Comparison of ENCODE assay signal across 30 cellular contexts in the genomic region with DNA sequence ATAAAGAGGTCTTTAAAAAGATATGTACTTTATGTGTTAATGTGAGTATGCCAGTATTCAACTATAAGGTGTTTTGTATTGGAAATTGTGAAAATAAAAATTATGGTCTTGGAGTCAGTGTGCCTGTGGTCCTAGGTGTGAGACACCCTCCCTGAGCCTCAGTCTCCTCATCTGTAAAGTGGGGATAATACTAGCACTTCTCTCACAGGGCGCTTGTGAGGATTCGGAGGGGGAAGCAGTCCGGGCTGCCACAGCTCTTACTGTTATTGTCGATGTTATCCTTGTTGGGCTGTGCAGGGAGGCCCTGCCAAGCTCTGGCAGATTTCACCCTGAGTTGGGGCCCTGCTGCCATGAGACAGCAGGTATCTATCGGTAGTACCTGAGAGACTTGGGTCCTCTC. TPM values are rescaled to one million over a fixed set of nuclear protein-coding genes. Genes with fewer than 3 reads are reported as not detected.
"Had no signal": no experiment of that assay in that cellular context is flagged by ENCODE, and none has a peak within 500 bp of the region (broad histone marks: within the 10 kb centered on the region; RNA-seq: fewer than 3 reads in every experiment).

No MANE protein-coding gene starts in this region.

- H3K4me1 Mint-ChIP-seq: activated CD4-positive, alpha-beta memory T cell treated with anti-CD3 and anti-CD28 coated beads, Interleukin-2, amount 10 ng/mL, durations not matched to agents 7 days and 5 days; activated CD4-positive, alpha-beta T cell treated with anti-CD3 and anti-CD28 coated beads, Interleukin-2, amount 10 ng/mL, durations not matched to agents 7 days and 5 days; central memory CD8-positive, alpha-beta T cell had no signal

- ATAC-seq: activated T-cell treated with anti-CD3 and anti-CD28 coated beads, Interleukin-2, amount 50 U/mL, for 72 hours; esophagus mucosa had no signal

- H3K27me3 ChIP-seq: brain microvascular endothelial cell, dorsolateral prefrontal cortex had no signal

- H3K27ac ChIP-seq: brain microvascular endothelial cell, coronary artery, dorsolateral prefrontal cortex had no signal

- FAIRE-seq: astrocyte, bronchial epithelial cell, frontal cortex had no signal

- DNase-seq: activated CD4-positive, alpha-beta memory T cell treated with anti-CD3 and anti-CD28 coated beads, Interleukin-2, amount 10 ng/mL, durations not matched to agents 7 days and 5 days; activated CD4-positive, alpha-beta T cell treated with anti-CD3 and anti-CD28 coated beads for 1 hour; activated CD4-positive, alpha-beta T cell treated with anti-CD3 and anti-CD28 coated beads for 4 hours; activated CD4-positive, alpha-beta T cell treated with anti-CD3 and anti-CD28 coated beads, Interleukin-2, amount 10 ng/mL, durations not matched to agents 7 days and 5 days; activated CD4-positive, alpha-beta T cell treated with anti-CD3 and anti-CD28 coated beads, Interleukin-2, amount 50 U/mL, for 4 hours; activated CD8-positive, alpha-beta memory T cell treated with anti-CD3 and anti-CD28 coated beads, Interleukin-2, amount 50 U/mL, for 48 hours; activated effector memory CD4-positive, alpha-beta T cell treated with Interleukin-2 at 50 U/mL for 16 hours; activated gamma-delta T cell treated with Interleukin-2 at 50 U/mL for 16 hours; activated naive CD4-positive, alpha-beta T cell treated with anti-CD3 and anti-CD28 coated beads, Interleukin-2, amount 50 U/mL, for 16 hours; activated naive CD4-positive, alpha-beta T cell treated with Interleukin-2 at 50 U/mL for 16 hours; activated T-cell treated with anti-CD3 and anti-CD28 coated beads for 4 hours; activated T-cell treated with anti-CD3 and anti-CD28 coated beads, Interleukin-2, amount 50 U/mL, for 24 hours; activated T-cell treated with anti-CD3 and anti-CD28 coated beads, Interleukin-2, amount 50 U/mL, for 72 hours; amniotic stem cell; anterior cingulate cortex; brain microvascular endothelial cell; dorsolateral prefrontal cortex; effector memory CD4-positive, alpha-beta T cell; endodermal cell; foreskin fibroblast; T-helper 2 cell had no signal

- H3K4me3 ChIP-seq: coronary artery, dorsolateral prefrontal cortex had no signal

- H3K36me3 ChIP-seq: brain microvascular endothelial cell had no signal

- H3K9me3 Mint-ChIP-seq: central memory CD8-positive, alpha-beta T cell; dendritic cell treated with granulocyte-macrophage colony-stimulating factor and Interleukin-4, amounts not matched to agents 40 ng/mL and 50 ng/mL, for 4 days had no signal

- H3K27me3 Mint-ChIP-seq: activated CD4-positive, alpha-beta memory T cell treated with anti-CD3 and anti-CD28 coated beads, Interleukin-2, amount 10 ng/mL, durations not matched to agents 7 days and 5 days; activated naive CD8-positive, alpha-beta T cell; activated T-cell treated with anti-CD3 and anti-CD28 coated beads, Interleukin-2, amount 50 U/mL, for 24 hours had no signal

- H3K4me3 Mint-ChIP-seq: activated CD4-positive, alpha-beta memory T cell treated with anti-CD3 and anti-CD28 coated beads, Interleukin-2, amount 10 ng/mL, durations not matched to agents 7 days and 5 days; activated CD4-positive, alpha-beta T cell treated with anti-CD3 and anti-CD28 coated beads, Interleukin-2, amount 10 ng/mL, durations not matched to agents 7 days and 5 days; activated naive CD8-positive, alpha-beta T cell; activated T-cell treated with anti-CD3 and anti-CD28 coated beads, Interleukin-2, amount 50 U/mL, for 24 hours; activated T-cell treated with anti-CD3 and anti-CD28 coated beads, Interleukin-2, amount 50 U/mL, for 72 hours; central memory CD8-positive, alpha-beta T cell; dendritic cell treated with granulocyte-macrophage colony-stimulating factor and Interleukin-4, amounts not matched to agents 40 ng/mL and 50 ng/mL, for 4 days; endodermal cell had no signal

- H3K27ac Mint-ChIP-seq: activated CD4-positive, alpha-beta memory T cell treated with anti-CD3 and anti-CD28 coated beads, Interleukin-2, amount 10 ng/mL, durations not matched to agents 7 days and 5 days; activated CD4-positive, alpha-beta T cell treated with anti-CD3 and anti-CD28 coated beads, Interleukin-2, amount 10 ng/mL, durations not matched to agents 7 days and 5 days; activated naive CD8-positive, alpha-beta T cell; activated T-cell treated with anti-CD3 and anti-CD28 coated beads, Interleukin-2, amount 50 U/mL, for 24 hours; activated T-cell treated with anti-CD3 and anti-CD28 coated beads, Interleukin-2, amount 50 U/mL, for 72 hours; dendritic cell treated with granulocyte-macrophage colony-stimulating factor and Interleukin-4, amounts not matched to agents 40 ng/mL and 50 ng/mL, for 4 days; endodermal cell had no signal

RNA-seq across cellular contexts. Expression of a gene that starts 26.7 kb away (rescaled TPM):
- total RNA-seq: activated CD4-positive, alpha-beta memory T cell treated with anti-CD3 and anti-CD28 coated beads, Interleukin-2, amount 10 ng/mL, durations not matched to agents 7 days and 5 days; activated CD4-positive, alpha-beta T cell treated with anti-CD3 and anti-CD28 coated beads, Interleukin-2, amount 10 ng/mL, durations not matched to agents 7 days and 5 days; T-helper 1 cell treated with Interleukin-12 subunit alpha and Interleukin-12 subunit beta and Interleukin-4 antibody, amounts not matched to agents 30 ng/mL and 1 ng/mL, for 36 hours had no signal
